Comparison of ENCODE assay signal across 8 cellular contexts in the genomic region with DNA sequence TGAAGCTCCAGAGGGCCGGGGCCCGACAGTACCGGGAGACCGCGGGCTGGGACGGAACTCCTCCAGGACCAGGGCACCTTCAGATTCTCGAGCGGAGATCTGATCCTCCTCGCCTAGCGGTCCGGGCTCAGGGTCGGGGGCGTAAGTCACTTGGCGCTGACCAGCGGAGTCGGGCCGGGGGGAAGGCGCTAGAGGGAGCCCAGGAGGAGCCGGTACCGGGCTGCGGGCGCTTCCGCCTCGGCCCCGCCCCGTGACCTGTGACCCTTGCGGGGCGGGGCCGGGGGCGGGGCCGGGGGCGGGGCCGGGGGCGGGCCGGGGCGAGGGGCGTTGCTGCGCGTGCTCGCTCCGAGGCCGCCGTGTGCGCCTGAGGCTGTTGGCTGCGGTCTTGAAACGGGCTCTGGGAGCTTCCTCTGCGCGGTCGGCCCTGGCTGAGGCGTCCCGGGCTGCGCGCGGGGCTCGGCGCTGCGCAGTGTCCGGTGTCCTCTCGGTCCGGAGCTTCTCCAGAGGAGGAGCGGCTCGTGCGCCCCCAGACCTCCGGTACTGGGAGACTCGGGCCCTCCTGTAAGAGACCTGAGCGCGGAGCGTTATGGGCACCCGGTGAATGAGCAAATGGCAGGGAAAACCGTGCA. TPM values are rescaled to one million over a fixed set of nuclear protein-coding genes. Genes with fewer than 3 reads are reported as not detected.
A peak's percentile ranks its signal among the peaks of the same experiment; 100 is the strongest.
DNase-seq lines count a peak whose midpoint lies in the region; ATAC-seq and TF ChIP-seq lines count a peak whose summit lies in the region.

Gene ARSA (minus strand): TSS at position 239 of the 629 bp plus-strand sequence. CDS start 373 bp downstream, outside the sequence.

- BruUV-seq in A673 (replicated peaks; lab: Mats Ljungman, UMichigan), result no TSS peak

- 0 out of 2 replicates have a peak, but pooled peaks have one; percentile 24 for TF ChIP-seq CTCF in A673 (conservative IDR thresholded peaks at IDR 0.05; ENCODE audit: low read depth, low read length)
- peak in 53 of 56 donors; percentile 18 to 74 (median 57) for TF ChIP-seq CTCF in dorsolateral prefrontal cortex (IDR thresholded peaks at IDR 0.05 in 54 of 56, conservative IDR thresholded peaks at IDR 0.05 in 2 of 56; ENCODE audit: low read depth in 1 of 56, partially characterized antibody in 56 of 56)
- TF ChIP-seq CTCF in lower leg skin (IDR thresholded peaks at IDR 0.05), result no peak

- DNase-seq in A673 (ENCODE audit: low spot score), result peak; percentile 84
- DNase-seq in NCI-H524 (lab: John Stamatoyannopoulos, UW), result peak; percentile 31 to 75
- peak; percentile 52 to 65 for DNase-seq in activated CD4-positive, alpha-beta T cell treated with anti-CD3 and anti-CD28 coated beads, Interleukin-2, amount 50 U/mL, for 24 hours (ENCODE audit: low read depth in 1 of 2, low spot score in 1 of 2)
- peak; percentile 66 to 87 (median 79) for DNase-seq in dorsolateral prefrontal cortex
- peak; percentile 77 to 94 for DNase-seq in lower leg skin (ENCODE audit: low spot score in 2 of 2)
- peak; percentile 73 to 75 for DNase-seq in stimulated activated CD4-positive, alpha-beta T cell treated with anti-CD3 and anti-CD28 coated beads, Interleukin-4, amount 100 ng/mL, for 4 hours

- H3K9me3 ChIP-seq in A673 (ENCODE audit: low read depth, low read length, poor library complexity, severe bottlenecking), result no peaks in the 10 kb centered on the region

- TF ChIP-seq POLR2A in GM18505 (IDR thresholded peaks at IDR 0.05; ENCODE audit: borderline replicate concordance, extremely low read depth, insufficient read depth, insufficient read length) (peak; percentile 68), lower leg skin (IDR thresholded peaks at IDR 0.05) (no peak)

- CTCF ChIA-PET in A673 (lab: Charles Lee), result interaction anchor here (0.7 kb wide), 1 partner anchor 49 kb away, joined by 5 read pairs; no protein-coding TSS in a partner anchor

- peaks cover 5% of the 10 kb centered on the region for H3K4me1 ChIP-seq in A673 (ENCODE audit: insufficient read depth, low read length, poor library complexity, severe bottlenecking)

- H3K27ac ChIP-seq in A673 (ENCODE audit: low read depth, low read length, poor library complexity, severe bottlenecking) (peak within 1 kb of the TSS; percentile 72), dorsolateral prefrontal cortex (peak within 1 kb of the TSS in 56 of 59 donors; percentile 24 to 92 (median 79))

- intact Hi-C loops in A673 (cut with micrococcal nuclease; ENCODE audit: unreplicated experiment) (no loop called here), dorsolateral prefrontal cortex (cut with DNase I) (loop anchor here in 1 of 2 donors (5.0 kb wide), 1 partner anchor 69 kb away; no protein-coding TSS in a partner anchor), lower leg skin (cut with DNase I; ENCODE audit: low total_unique reads) (no loop called here)

- 1 to 2% methylated on average over 32 to 40 of the region's 70 CpGs for WGBS in lower leg skin, 2 donors

- H3K4me3 ChIP-seq in A673 (ENCODE audit: low read depth, low read length, poor library complexity, severe bottlenecking) (peak within 1 kb of the TSS; percentile 96), dorsolateral prefrontal cortex (peak within 1 kb of the TSS; percentile 68 to 99 (median 90)), lower leg skin (ENCODE audit: low read depth, poor library complexity, severe bottlenecking) (peak within 1 kb of the TSS; percentile 61)

- no peaks in the 10 kb centered on the region for H3K27me3 ChIP-seq in A673 (replicated peaks; ENCODE audit: insufficient read depth, low read depth, low read length, poor library complexity)
- H3K27me3 ChIP-seq in dorsolateral prefrontal cortex, result no peaks in the 10 kb centered on the region

- ATAC-seq in GM18505 (IDR thresholded peaks at IDR 0.05; ENCODE audit: unreplicated experiment) (peak; percentile 70), HG03045 (IDR thresholded peaks at IDR 0.05; ENCODE audit: unreplicated experiment) (peak; percentile 68)

- POLR2A ChIA-PET in A673 (lab: Charles Lee; ENCODE audit: low non-redundant PET), result no interaction called here

- H3K36me3 ChIP-seq in A673 (ENCODE audit: insufficient read depth, low read length, poor library complexity, severe bottlenecking), result no peaks in the 10 kb centered on the region

RNA-seq across cellular contexts. Expression of gene ARSA, which starts in this region (rescaled TPM):
- 15.6 and 19.6 TPM in 2 replicates for total RNA-seq in A673 (2021)
- total RNA-seq in dorsolateral prefrontal cortex, result 10 to 100 TPM; 32.1 to 72.7 (median 48.0) TPM
- 10 to 100 TPM; 23.3 to 51.8 (median 30.4) TPM for total RNA-seq in lower leg skin

Comparison
In these comparisons a context has a peak if more than half of its experiments do, and no peak if none do; other contexts are left out.
1. Peak in every context shown above with its lines: DNase-seq, ATAC-seq, H3K4me3 ChIP-seq and H3K27ac ChIP-seq.
2. CTCF ChIP-seq: peak in A673 (single experiment) and dorsolateral prefrontal cortex (53 of 56); none in lower leg skin (0 of 3).